ENCODE assay signal across 1 cellular context in the genomic region with DNA sequence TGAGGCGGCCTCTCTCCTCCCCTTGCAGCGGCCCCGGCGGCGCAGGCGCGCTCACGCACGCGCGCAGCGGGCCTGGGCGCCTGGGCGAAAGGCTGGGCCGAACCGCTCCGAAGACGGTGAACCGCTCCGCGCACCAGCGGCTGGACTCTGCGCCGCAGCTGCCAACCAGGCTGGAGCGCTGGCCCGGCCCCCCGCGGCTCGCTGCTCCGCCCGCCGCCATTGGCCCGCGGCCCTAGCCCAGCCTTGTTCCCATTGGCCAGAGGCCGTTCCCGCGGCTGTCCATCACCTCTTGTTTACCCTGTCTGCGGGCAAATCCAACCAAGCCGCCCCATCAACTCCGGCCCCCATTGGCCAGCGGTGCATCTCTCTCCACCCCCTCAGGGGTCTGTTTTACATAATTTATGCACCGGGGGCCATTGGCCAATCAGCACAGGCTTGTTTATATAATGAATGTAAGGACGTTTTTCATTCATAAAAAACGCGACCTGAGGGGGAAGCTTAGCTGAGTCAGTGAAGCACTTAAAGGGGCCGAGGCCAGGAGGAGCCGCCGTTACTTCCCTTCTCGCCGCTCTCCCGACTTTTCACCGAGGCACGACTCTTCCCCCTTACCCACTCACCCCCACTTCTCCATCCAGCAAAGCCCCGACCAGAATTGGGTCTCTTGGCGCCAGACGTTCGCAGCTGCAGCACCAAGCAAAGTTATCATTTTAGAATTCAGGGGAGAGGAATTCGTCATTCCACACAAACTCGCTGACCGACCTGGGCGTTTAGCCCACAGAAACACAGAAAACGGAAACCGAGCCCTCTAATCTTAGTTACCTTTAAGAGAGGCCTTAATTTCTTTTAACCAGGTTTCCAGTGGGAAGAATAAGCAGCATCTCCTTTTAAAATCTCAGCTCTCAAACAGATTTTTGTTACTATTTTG.
TF ChIP-seq lines count a peak whose summit lies in the region.

A gene (minus strand): TSS at position 149 of the 925 bp plus-strand sequence. CDS start 3,221 bp downstream, outside the sequence.

TF ChIP-seq in K562, 482 proteins besides CTCF, POLR2A, EP300 and RAD21 (continued from another document and continues in another):
- TF ChIP-seq, protein P1, sequence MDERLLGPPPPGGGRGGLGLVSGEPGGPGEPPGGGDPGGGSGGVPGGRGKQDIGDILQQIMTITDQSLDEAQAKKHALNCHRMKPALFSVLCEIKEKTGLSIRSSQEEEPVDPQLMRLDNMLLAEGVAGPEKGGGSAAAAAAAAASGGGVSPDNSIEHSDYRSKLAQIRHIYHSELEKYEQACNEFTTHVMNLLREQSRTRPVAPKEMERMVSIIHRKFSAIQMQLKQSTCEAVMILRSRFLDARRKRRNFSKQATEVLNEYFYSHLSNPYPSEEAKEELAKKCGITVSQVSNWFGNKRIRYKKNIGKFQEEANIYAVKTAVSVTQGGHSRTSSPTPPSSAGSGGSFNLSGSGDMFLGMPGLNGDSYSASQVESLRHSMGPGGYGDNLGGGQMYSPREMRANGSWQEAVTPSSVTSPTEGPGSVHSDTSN (CRISPR knock-in tag; IDR thresholded peaks at IDR 0.05; ENCODE audit: low read depth): peak; percentile 91
- TF ChIP-seq, protein P1 (tag; conservative IDR thresholded peaks at IDR 0.05; ENCODE audit: low read depth): peak; percentile 97
- no peak for TF ChIP-seq ZBTB17 (CRISPR knock-in tag; IDR thresholded peaks at IDR 0.05)
- TF ChIP-seq, protein P2, sequence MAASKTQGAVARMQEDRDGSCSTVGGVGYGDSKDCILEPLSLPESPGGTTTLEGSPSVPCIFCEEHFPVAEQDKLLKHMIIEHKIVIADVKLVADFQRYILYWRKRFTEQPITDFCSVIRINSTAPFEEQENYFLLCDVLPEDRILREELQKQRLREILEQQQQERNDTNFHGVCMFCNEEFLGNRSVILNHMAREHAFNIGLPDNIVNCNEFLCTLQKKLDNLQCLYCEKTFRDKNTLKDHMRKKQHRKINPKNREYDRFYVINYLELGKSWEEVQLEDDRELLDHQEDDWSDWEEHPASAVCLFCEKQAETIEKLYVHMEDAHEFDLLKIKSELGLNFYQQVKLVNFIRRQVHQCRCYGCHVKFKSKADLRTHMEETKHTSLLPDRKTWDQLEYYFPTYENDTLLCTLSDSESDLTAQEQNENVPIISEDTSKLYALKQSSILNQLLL (CRISPR knock-in tag; IDR thresholded peaks at IDR 0.05; ENCODE audit: borderline replicate concordance): no peak
- peak; percentile 79 for TF ChIP-seq ATF7 (IDR thresholded peaks at IDR 0.05)
- TF ChIP-seq, protein P3, sequence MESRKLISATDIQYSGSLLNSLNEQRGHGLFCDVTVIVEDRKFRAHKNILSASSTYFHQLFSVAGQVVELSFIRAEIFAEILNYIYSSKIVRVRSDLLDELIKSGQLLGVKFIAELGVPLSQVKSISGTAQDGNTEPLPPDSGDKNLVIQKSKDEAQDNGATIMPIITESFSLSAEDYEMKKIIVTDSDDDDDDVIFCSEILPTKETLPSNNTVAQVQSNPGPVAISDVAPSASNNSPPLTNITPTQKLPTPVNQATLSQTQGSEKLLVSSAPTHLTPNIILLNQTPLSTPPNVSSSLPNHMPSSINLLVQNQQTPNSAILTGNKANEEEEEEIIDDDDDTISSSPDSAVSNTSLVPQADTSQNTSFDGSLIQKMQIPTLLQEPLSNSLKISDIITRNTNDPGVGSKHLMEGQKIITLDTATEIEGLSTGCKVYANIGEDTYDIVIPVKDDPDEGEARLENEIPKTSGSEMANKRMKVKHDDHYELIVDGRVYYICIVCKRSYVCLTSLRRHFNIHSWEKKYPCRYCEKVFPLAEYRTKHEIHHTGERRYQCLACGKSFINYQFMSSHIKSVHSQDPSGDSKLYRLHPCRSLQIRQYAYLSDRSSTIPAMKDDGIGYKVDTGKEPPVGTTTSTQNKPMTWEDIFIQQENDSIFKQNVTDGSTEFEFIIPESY (CRISPR knock-in tag; IDR thresholded peaks at IDR 0.05): no peak
- TF ChIP-seq, protein P4, sequence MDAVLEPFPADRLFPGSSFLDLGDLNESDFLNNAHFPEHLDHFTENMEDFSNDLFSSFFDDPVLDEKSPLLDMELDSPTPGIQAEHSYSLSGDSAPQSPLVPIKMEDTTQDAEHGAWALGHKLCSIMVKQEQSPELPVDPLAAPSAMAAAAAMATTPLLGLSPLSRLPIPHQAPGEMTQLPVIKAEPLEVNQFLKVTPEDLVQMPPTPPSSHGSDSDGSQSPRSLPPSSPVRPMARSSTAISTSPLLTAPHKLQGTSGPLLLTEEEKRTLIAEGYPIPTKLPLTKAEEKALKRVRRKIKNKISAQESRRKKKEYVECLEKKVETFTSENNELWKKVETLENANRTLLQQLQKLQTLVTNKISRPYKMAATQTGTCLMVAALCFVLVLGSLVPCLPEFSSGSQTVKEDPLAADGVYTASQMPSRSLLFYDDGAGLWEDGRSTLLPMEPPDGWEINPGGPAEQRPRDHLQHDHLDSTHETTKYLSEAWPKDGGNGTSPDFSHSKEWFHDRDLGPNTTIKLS (IDR thresholded peaks at IDR 0.05; ENCODE audit: borderline replicate concordance, low read depth): peak; percentile 43; the same call in 1 of the 2 replicates
- TF ChIP-seq CAMTA2 (CRISPR knock-in tag; conservative IDR thresholded peaks at IDR 0.05): no peak
- TF ChIP-seq ZNF253 (CRISPR knock-in tag; conservative IDR thresholded peaks at IDR 0.05): no peak
- TF ChIP-seq CBX1 (IDR thresholded peaks at IDR 0.05; ENCODE audit: low read depth): no peak
- TF ChIP-seq, protein P5, sequence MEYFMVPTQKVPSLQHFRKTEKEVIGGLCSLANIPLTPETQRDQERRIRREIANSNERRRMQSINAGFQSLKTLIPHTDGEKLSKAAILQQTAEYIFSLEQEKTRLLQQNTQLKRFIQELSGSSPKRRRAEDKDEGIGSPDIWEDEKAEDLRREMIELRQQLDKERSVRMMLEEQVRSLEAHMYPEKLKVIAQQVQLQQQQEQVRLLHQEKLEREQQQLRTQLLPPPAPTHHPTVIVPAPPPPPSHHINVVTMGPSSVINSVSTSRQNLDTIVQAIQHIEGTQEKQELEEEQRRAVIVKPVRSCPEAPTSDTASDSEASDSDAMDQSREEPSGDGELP (CRISPR knock-in tag; IDR thresholded peaks at IDR 0.05; ENCODE audit: borderline replicate concordance): peak; percentile 54; the same call in 1 of the 2 replicates
- TF ChIP-seq, protein P6, sequence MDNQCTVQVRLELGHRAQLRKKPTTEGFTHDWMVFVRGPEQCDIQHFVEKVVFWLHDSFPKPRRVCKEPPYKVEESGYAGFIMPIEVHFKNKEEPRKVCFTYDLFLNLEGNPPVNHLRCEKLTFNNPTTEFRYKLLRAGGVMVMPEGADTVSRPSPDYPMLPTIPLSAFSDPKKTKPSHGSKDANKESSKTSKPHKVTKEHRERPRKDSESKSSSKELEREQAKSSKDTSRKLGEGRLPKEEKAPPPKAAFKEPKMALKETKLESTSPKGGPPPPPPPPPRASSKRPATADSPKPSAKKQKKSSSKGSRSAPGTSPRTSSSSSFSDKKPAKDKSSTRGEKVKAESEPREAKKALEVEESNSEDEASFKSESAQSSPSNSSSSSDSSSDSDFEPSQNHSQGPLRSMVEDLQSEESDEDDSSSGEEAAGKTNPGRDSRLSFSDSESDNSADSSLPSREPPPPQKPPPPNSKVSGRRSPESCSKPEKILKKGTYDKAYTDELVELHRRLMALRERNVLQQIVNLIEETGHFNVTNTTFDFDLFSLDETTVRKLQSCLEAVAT (IDR thresholded peaks at IDR 0.05): no peak; a peak in 1 of 4 replicates
- TF ChIP-seq NR1H2 (CRISPR knock-in tag; IDR thresholded peaks at IDR 0.05): no peak
- TF ChIP-seq PYGO2 (tag; IDR thresholded peaks at IDR 0.05): no peak
- TF ChIP-seq SREBF1 (IDR thresholded peaks at IDR 0.05; ENCODE audit: borderline replicate concordance, low read depth, low read length): no peak
- TF ChIP-seq, protein P7, sequence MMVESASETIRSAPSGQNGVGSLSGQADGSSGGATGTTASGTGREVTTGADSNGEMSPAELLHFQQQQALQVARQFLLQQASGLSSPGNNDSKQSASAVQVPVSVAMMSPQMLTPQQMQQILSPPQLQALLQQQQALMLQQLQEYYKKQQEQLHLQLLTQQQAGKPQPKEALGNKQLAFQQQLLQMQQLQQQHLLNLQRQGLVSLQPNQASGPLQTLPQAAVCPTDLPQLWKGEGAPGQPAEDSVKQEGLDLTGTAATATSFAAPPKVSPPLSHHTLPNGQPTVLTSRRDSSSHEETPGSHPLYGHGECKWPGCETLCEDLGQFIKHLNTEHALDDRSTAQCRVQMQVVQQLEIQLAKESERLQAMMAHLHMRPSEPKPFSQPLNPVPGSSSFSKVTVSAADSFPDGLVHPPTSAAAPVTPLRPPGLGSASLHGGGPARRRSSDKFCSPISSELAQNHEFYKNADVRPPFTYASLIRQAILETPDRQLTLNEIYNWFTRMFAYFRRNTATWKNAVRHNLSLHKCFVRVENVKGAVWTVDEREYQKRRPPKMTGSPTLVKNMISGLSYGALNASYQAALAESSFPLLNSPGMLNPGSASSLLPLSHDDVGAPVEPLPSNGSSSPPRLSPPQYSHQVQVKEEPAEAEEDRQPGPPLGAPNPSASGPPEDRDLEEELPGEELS (CRISPR knock-in tag; IDR thresholded peaks at IDR 0.05; ENCODE audit: borderline replicate concordance): 0 out of 2 replicates have a peak, but pooled peaks have one; percentile 57
- TF ChIP-seq, protein P8, sequence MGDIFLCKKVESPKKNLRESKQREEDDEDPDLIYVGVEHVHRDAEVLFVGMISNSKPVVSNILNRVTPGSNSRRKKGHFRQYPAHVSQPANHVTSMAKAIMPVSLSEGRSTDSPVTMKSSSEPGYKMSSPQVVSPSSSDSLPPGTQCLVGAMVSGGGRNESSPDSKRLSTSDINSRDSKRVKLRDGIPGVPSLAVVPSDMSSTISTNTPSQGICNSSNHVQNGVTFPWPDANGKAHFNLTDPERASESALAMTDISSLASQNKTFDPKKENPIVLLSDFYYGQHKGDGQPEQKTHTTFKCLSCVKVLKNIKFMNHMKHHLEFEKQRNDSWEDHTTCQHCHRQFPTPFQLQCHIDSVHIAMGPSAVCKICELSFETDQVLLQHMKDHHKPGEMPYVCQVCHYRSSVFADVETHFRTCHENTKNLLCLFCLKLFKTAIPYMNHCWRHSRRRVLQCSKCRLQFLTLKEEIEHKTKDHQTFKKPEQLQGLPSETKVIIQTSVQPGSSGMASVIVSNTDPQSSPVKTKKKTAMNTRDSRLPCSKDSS (IDR thresholded peaks at IDR 0.05; ENCODE audit: low read depth, partially characterized antibody): no peak
- TF ChIP-seq HCFC1 (IDR thresholded peaks at IDR 0.05; ENCODE audit: low read depth, low read length): peak; percentile 25; the same call in 1 of the 2 replicates
- TF ChIP-seq, protein P9, sequence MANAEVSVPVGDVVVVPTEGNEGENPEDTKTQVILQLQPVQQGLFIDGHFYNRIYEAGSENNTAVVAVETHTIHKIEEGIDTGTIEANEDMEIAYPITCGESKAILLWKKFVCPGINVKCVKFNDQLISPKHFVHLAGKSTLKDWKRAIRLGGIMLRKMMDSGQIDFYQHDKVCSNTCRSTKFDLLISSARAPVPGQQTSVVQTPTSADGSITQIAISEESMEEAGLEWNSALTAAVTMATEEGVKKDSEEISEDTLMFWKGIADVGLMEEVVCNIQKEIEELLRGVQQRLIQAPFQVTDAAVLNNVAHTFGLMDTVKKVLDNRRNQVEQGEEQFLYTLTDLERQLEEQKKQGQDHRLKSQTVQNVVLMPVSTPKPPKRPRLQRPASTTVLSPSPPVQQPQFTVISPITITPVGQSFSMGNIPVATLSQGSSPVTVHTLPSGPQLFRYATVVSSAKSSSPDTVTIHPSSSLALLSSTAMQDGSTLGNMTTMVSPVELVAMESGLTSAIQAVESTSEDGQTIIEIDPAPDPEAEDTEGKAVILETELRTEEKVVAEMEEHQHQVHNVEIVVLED (CRISPR knock-in tag; IDR thresholded peaks at IDR 0.05): no peak; the same call in 1 of the 2 replicates
- TF ChIP-seq JUND (IDR thresholded peaks at IDR 0.05; ENCODE audit: borderline replicate concordance, low read depth, low read length): peak; percentile 46
- peak; percentile 45; the same call in 1 of the 3 replicates for TF ChIP-seq JUND (tag; IDR thresholded peaks at IDR 0.05; ENCODE audit: borderline replicate concordance, low read depth, low read length)
- 0 out of 2 replicates have a peak, but pooled peaks have one; percentile 30 for TF ChIP-seq MYC (IDR thresholded peaks at IDR 0.05; ENCODE audit: low read depth, low read length)
- no peak for TF ChIP-seq MYC (CRISPR knock-in tag; IDR thresholded peaks at IDR 0.05; ENCODE audit: borderline replicate concordance, low read depth)
- TF ChIP-seq TEAD4 (IDR thresholded peaks at IDR 0.05; ENCODE audit: low read length): no peak; the same call in 1 of the 2 replicates
- TF ChIP-seq TEAD4 (CRISPR knock-in tag; IDR thresholded peaks at IDR 0.05; ENCODE audit: borderline replicate concordance): no peak
- TF ChIP-seq POLR2AphosphoS5 (IDR thresholded peaks at IDR 0.05; ENCODE audit: control insufficient read depth, insufficient read depth, low read depth, low read length): peak; percentile 74
- TF ChIP-seq, protein P10, sequence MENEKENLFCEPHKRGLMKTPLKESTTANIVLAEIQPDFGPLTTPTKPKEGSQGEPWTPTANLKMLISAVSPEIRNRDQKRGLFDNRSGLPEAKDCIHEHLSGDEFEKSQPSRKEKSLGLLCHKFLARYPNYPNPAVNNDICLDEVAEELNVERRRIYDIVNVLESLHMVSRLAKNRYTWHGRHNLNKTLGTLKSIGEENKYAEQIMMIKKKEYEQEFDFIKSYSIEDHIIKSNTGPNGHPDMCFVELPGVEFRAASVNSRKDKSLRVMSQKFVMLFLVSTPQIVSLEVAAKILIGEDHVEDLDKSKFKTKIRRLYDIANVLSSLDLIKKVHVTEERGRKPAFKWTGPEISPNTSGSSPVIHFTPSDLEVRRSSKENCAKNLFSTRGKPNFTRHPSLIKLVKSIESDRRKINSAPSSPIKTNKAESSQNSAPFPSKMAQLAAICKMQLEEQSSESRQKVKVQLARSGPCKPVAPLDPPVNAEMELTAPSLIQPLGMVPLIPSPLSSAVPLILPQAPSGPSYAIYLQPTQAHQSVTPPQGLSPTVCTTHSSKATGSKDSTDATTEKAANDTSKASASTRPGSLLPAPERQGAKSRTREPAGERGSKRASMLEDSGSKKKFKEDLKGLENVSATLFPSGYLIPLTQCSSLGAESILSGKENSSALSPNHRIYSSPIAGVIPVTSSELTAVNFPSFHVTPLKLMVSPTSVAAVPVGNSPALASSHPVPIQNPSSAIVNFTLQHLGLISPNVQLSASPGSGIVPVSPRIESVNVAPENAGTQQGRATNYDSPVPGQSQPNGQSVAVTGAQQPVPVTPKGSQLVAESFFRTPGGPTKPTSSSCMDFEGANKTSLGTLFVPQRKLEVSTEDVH (IDR thresholded peaks at IDR 0.05; ENCODE audit: low read depth, partially characterized antibody): no peak
- TF ChIP-seq SMARCA4 (IDR thresholded peaks at IDR 0.05): 0 out of 2 replicates have a peak, but pooled peaks have one; percentile 26
- no peak for TF ChIP-seq NFIX (CRISPR knock-in tag; IDR thresholded peaks at IDR 0.05; ENCODE audit: low read depth)
- peak; percentile 43; the same call in 1 of the 2 replicates for TF ChIP-seq FOXA1 (IDR thresholded peaks at IDR 0.05; ENCODE audit: borderline replicate concordance)
- TF ChIP-seq HDAC1 (IDR thresholded peaks at IDR 0.05): peak in 1 of 2 experiments; percentile 24; a peak in 1 of 4 replicates
- no peak for TF ChIP-seq ZZZ3 (IDR thresholded peaks at IDR 0.05)
- peak; percentile 57; the same call in 1 of the 2 replicates for TF ChIP-seq ESRRA (IDR thresholded peaks at IDR 0.05; ENCODE audit: borderline replicate concordance, low read depth)
- no peak for TF ChIP-seq ZNF134 (CRISPR knock-in tag; conservative IDR thresholded peaks at IDR 0.05)
- peak; percentile 94 for TF ChIP-seq MBD2 (IDR thresholded peaks at IDR 0.05; ENCODE audit: borderline replicate concordance, low read depth)
